ENCODE assay signal across 17 cellular contexts in genomic region chr18:59180150-59180845, GRCh38. TPM values are rescaled to one million over a fixed set of nuclear protein-coding genes. Genes with fewer than 3 reads are reported as not detected.
DNase-seq lines count a peak whose midpoint lies in the region; ATAC-seq and TF ChIP-seq lines count a peak whose summit lies in the region.
"Had no signal": no experiment of that assay in that cellular context is flagged by ENCODE, and none has a peak within 500 bp of the region (broad histone marks: within the 10 kb centered on the region; RNA-seq: fewer than 3 reads in every experiment).

No MANE protein-coding gene starts in this region.

- no peaks in the 10 kb centered on the region for H3K36me3 Mint-ChIP-seq in CD4-positive, alpha-beta memory T cell

- H3K27ac Mint-ChIP-seq in CD4-positive, alpha-beta memory T cell = peak overlapping the region in 1 of 7 donors; percentile 55

- no peaks in the 10 kb centered on the region for H3K79me2 ChIP-seq in ACC112 (ENCODE audit: control insufficient read depth, insufficient read depth, low read length, unreplicated experiment)

- H3K9me3 ChIP-seq in CD4-positive, alpha-beta memory T cell (ENCODE audit: control insufficient read depth in 1 of 2, low read length in 2 of 2) = no peaks in the 10 kb centered on the region
- H3K9me3 ChIP-seq: A549, SJCRH30 had no signal

- H3K4me1 Mint-ChIP-seq in CD4-positive, alpha-beta memory T cell = no peaks in the 10 kb centered on the region

- H3K27me3 ChIP-seq in ACC112 (ENCODE audit: insufficient read depth, low read length) = peaks cover 13% of the 10 kb centered on the region
- H3K27me3 ChIP-seq in CD4-positive, alpha-beta memory T cell (ENCODE audit: insufficient read depth, low read length) = no peaks in the 10 kb centered on the region
- H3K27me3 ChIP-seq: SJCRH30 had no signal

- CTCF ChIA-PET in CD4-positive, alpha-beta memory T cell (lab: Charles Lee; ENCODE audit: partially characterized antibody) = interaction anchor here (0.6 kb wide), 1 partner anchor 658 kb away, joined by 4 read pairs; no protein-coding TSS in a partner anchor

- POLR2A ChIA-PET in CD4-positive, alpha-beta memory T cell (lab: Charles Lee; ENCODE audit: partially characterized antibody) = no interaction called here

- ATAC-seq in HG03097 (IDR thresholded peaks at IDR 0.05; ENCODE audit: low FRiP score, unreplicated experiment) = no peak
- ATAC-seq: A549, left lobe of liver had no signal

- no peak overlapping the region for H3K4me3 Mint-ChIP-seq in CD4-positive, alpha-beta memory T cell

- peak overlapping the region; percentile 7; the same call in 1 of the 2 replicates for H3K27ac ChIP-seq in ACC112 (ENCODE audit: low read depth, low read length)
- H3K27ac ChIP-seq in CD4-positive, alpha-beta memory T cell (ENCODE audit: low read depth, low read length) = no peak overlapping the region
- H3K27ac ChIP-seq: A549, SJCRH30 had no signal

- peaks cover 0 to 4% (median 0%) of the 10 kb centered on the region in 8 donors for H3K9me3 Mint-ChIP-seq in CD4-positive, alpha-beta memory T cell

- intact Hi-C loops in CD4-positive, alpha-beta memory T cell (cut with micrococcal nuclease) = no loop called here
- intact Hi-C loops in head of caudate nucleus (cut with DNase I) = no loop called here

- H3K4me3 ChIP-seq in ACC112 (ENCODE audit: low read depth, low read length) (no peak overlapping the region), foreskin fibroblast (ENCODE audit: low read depth in 1 of 2, low read length in 2 of 2) (no peak overlapping the region)
- no peak overlapping the region for H3K4me3 ChIP-seq in CD4-positive, alpha-beta memory T cell (ENCODE audit: low read length in 2 of 2)
- H3K4me3 ChIP-seq: A549, SJCRH30 had no signal

- DNase-seq in HCEC 1CT = peak; percentile 55
- DNase-seq in amniotic stem cell (lab: John Stamatoyannopoulos, UW) = peak; percentile 58
- peak; percentile 52 to 86 for DNase-seq in foreskin fibroblast
- no peak for DNase-seq in CD4-positive, alpha-beta memory T cell
- DNase-seq in ecto neural progenitor cell (ENCODE audit: low spot score) = no peak
- DNase-seq in head of caudate nucleus = no peak
- DNase-seq: activated CD4-positive, alpha-beta T cell treated with anti-CD3 and anti-CD28 coated beads, Interleukin-2, amount 50 U/mL, for 1 hour; activated T-cell treated with anti-CD3 and anti-CD28 coated beads, Interleukin-2, amount 50 U/mL, for 1 hour; erythroblast; NCI-H1105 treated with DMSO at 0.1 percent for 48 hours; NCI-H226; SJCRH30 had no signal

- peaks cover 7 to 21% of the 10 kb centered on the region in 2 donors for H3K27me3 Mint-ChIP-seq in CD4-positive, alpha-beta memory T cell

- peaks cover 7% of the 10 kb centered on the region for H3K4me1 ChIP-seq in ACC112 (ENCODE audit: control insufficient read depth, insufficient read depth, low read length, unreplicated experiment)
- H3K4me1 ChIP-seq in CD4-positive, alpha-beta memory T cell (ENCODE audit: insufficient read depth, low read length) = no peaks in the 10 kb centered on the region
- H3K4me1 ChIP-seq: A549, SJCRH30 had no signal

- no peak for TF ChIP-seq CTCF in foreskin fibroblast (IDR thresholded peaks at IDR 0.05; ENCODE audit: low read depth, low read length)

- H2AFZ ChIP-seq in ACC112 (ENCODE audit: low read length, unreplicated experiment) = no peak overlapping the region

- no peaks in the 10 kb centered on the region for H3K36me3 ChIP-seq in ACC112 (ENCODE audit: insufficient read depth, low read length)
- H3K36me3 ChIP-seq in CD4-positive, alpha-beta memory T cell (ENCODE audit: insufficient read depth, low read length) = no peaks in the 10 kb centered on the region
- H3K36me3 ChIP-seq: SJCRH30 had no signal

RNA-seq across cellular contexts. Expression of gene GRP, which starts 39.7 kb away (rescaled TPM):
- not detected for total RNA-seq in CD4-positive, alpha-beta memory T cell
- polyA plus RNA-seq in CD4-positive, alpha-beta memory T cell = not detected
- total RNA-seq: H4, left lobe of liver had no signal
- polyA plus RNA-seq: A549 had no signal

RNA-seq across cellular contexts. Expression of gene SEC11C, which starts 40.6 kb away (rescaled TPM):
- 10 to 100 TPM; 85.1 to 89.3 TPM for total RNA-seq in CD4-positive, alpha-beta memory T cell
- polyA plus RNA-seq in CD4-positive, alpha-beta memory T cell = 100 to 1,000 TPM; 213 to 271 TPM

Comparison
In these comparisons a context has a peak if more than half of its experiments do, and no peak if none do; other contexts are left out.
1. DNase-seq: peak in HCEC 1CT (single experiment), amniotic stem cell (single experiment) and foreskin fibroblast (2 of 2); none in CD4-positive, alpha-beta memory T cell (0 of 5), ecto neural progenitor cell (single experiment) and head of caudate nucleus (0 of 42).